In genomic region chr10:58304099-58304633, GRCh38 we compare ENCODE assay signal across 1 cellular context.
TF ChIP-seq lines count a peak whose summit lies in the region.

No MANE protein-coding gene starts in this region.

TF ChIP-seq in H1, 55 proteins besides CTCF, POLR2A, EP300 and RAD21:
- TF ChIP-seq BRCA1 (IDR thresholded peaks at IDR 0.05; ENCODE audit: low read depth, low read length) (no peak), BCL11A (IDR thresholded peaks at IDR 0.05; ENCODE audit: low read depth in 2 of 2, low read length in 2 of 2) (no peak), SP1 (IDR thresholded peaks at IDR 0.05; ENCODE audit: low read depth, low read length) (no peak), CEBPB (IDR thresholded peaks at IDR 0.05; ENCODE audit: low read depth, low read length) (no peak), SIN3A (conservative IDR thresholded peaks at IDR 0.05 in 1 of 2, IDR thresholded peaks at IDR 0.05 in 1 of 2; ENCODE audit: low read depth in 1 of 2, low read length in 2 of 2) (no peak), TEAD4 (IDR thresholded peaks at IDR 0.05; ENCODE audit: low read depth, low read length) (no peak), KDM5A (IDR thresholded peaks at IDR 0.05; ENCODE audit: low read length) (no peak), JUND (IDR thresholded peaks at IDR 0.05; ENCODE audit: low read length) (no peak), GABPA (IDR thresholded peaks at IDR 0.05; ENCODE audit: borderline replicate concordance, insufficient read depth, low read length) (no peak), POU5F1 (IDR thresholded peaks at IDR 0.05; ENCODE audit: low read depth, low read length) (no peak), SP2 (IDR thresholded peaks at IDR 0.05; ENCODE audit: low read length) (no peak), GTF2F1 (IDR thresholded peaks at IDR 0.05; ENCODE audit: borderline replicate concordance, low read depth, low read length) (no peak), TAF7 (optimal IDR thresholded peaks at IDR 0.05; ENCODE audit: borderline replicate concordance, low read depth, low read length) (no peak), PHF8 (conservative IDR thresholded peaks at IDR 0.05; ENCODE audit: low read depth, low read length) (no peak), SRF (IDR thresholded peaks at IDR 0.05; ENCODE audit: low read depth, low read length) (no peak), CTBP2 (IDR thresholded peaks at IDR 0.05; ENCODE audit: borderline replicate concordance, insufficient read depth, insufficient read length, low read length) (no peak), E2F6 (IDR thresholded peaks at IDR 0.05) (no peak), RXRA (IDR thresholded peaks at IDR 0.05; ENCODE audit: insufficient read depth, low read depth, low read length) (no peak), BACH1 (IDR thresholded peaks at IDR 0.05; ENCODE audit: low read length) (no peak)
